In the genomic region with DNA sequence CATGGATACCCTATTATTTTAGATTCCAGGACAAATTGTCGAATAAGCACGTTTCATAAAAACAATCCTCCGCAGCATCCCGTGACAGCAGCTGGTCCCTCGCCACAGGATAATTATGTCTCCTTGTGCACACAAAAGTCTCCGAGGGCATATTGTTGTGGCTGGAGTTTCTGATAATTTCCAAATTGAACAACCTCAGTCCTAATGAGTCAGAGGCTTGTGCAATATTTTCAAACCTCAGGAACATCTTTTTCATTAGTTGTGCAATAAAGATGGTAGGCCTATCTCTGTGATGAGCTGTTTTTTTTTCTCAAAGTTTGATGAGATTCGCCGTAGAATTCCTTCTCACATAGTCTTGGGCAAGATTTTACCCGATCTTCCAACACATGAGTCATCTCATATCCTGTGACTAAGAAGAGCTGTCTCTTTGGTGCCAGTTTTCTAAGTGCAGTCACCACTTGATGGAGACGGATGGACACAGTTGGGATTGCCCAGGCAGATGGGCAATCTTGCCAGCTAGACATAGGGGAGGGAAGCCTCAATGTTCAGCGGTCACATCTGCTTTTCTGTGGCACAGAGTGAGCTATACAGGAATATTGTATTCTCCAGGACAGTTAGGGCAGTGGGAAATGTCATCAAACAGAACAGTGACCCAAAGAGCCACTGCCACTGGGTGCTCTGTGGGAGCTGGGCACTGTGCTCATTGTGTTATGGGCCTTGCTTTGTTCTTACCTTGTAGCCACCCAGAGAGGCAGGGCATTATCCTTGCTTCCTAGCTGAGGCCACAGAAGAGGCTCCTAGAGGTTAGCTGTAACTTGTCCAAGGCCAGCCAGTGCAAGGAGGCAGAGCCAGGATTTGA, we compare ENCODE assay signal across 9 cellular contexts. TPM values are rescaled to one million over a fixed set of nuclear protein-coding genes. Genes with fewer than 3 reads are reported as not detected.
DNase-seq lines count a peak whose midpoint lies in the region; ATAC-seq lines count a peak whose summit lies in the region.
"Had no signal": no experiment of that assay in that cellular context is flagged by ENCODE, and none has a peak within 500 bp of the region (broad histone marks: within the 10 kb centered on the region; RNA-seq: fewer than 3 reads in every experiment).

No MANE protein-coding gene starts in this region.

- DNase-seq in GM04504 (ENCODE audit: low read depth) (peak; percentile 99), SIG-M5 (lab: John Stamatoyannopoulos, UW) (peak; percentile 28), foreskin melanocyte (peak; percentile 85), skeletal muscle cell (ENCODE audit: low read depth) (peak; percentile 98), G401 (ENCODE audit: low spot score) (no peak)
- DNase-seq in stimulated activated effector memory CD8-positive, alpha-beta T cell treated with anti-CD3 and anti-CD28 coated beads, Interleukin-12 subunit alpha, Interleukin-12 subunit beta, amount 100 ng/mL, for 72 hours (ENCODE audit: low spot score in 2 of 2), result no peak
- DNase-seq: NCI-H524 treated with DMSO at 0.1 percent for 48 hours had no signal

- H3K4me3 Mint-ChIP-seq in stimulated activated effector memory CD8-positive, alpha-beta T cell treated with anti-CD3 and anti-CD28 coated beads, Interleukin-12 subunit alpha, Interleukin-12 subunit beta, amount 100 ng/mL, for 72 hours, result no peak overlapping the region

- no peak overlapping the region for H3K27ac Mint-ChIP-seq in stimulated activated effector memory CD8-positive, alpha-beta T cell treated with anti-CD3 and anti-CD28 coated beads, Interleukin-12 subunit alpha, Interleukin-12 subunit beta, amount 100 ng/mL, for 72 hours

- peaks cover 1% of the 10 kb centered on the region for H3K4me1 Mint-ChIP-seq in stimulated activated effector memory CD8-positive, alpha-beta T cell treated with anti-CD3 and anti-CD28 coated beads, Interleukin-12 subunit alpha, Interleukin-12 subunit beta, amount 100 ng/mL, for 72 hours

- H3K36me3 Mint-ChIP-seq in stimulated activated effector memory CD8-positive, alpha-beta T cell treated with anti-CD3 and anti-CD28 coated beads, Interleukin-12 subunit alpha, Interleukin-12 subunit beta, amount 100 ng/mL, for 72 hours, result no peaks in the 10 kb centered on the region

- H3K9me3 Mint-ChIP-seq in stimulated activated effector memory CD8-positive, alpha-beta T cell treated with anti-CD3 and anti-CD28 coated beads, Interleukin-12 subunit alpha, Interleukin-12 subunit beta, amount 100 ng/mL, for 72 hours, result no peaks in the 10 kb centered on the region

- in situ Hi-C loops in G401 (cut with HindIII; ENCODE audit: low sequenced_read_pairs), result no loop called here

- no peak overlapping the region for H3K4me3 ChIP-seq in skeletal muscle cell (ENCODE audit: low read depth, low read length)

- ATAC-seq in GM19452 (IDR thresholded peaks at IDR 0.05; ENCODE audit: unreplicated experiment), result no peak
- ATAC-seq in GM18517 (IDR thresholded peaks at IDR 0.05; ENCODE audit: unreplicated experiment), result no peak
- no peak for ATAC-seq in stimulated activated effector memory CD8-positive, alpha-beta T cell treated with anti-CD3 and anti-CD28 coated beads, Interleukin-12 subunit alpha, Interleukin-12 subunit beta, amount 100 ng/mL, for 72 hours

RNA-seq across cellular contexts. Expression of gene HTRA1, which starts 7.8 kb away (rescaled TPM):
- total RNA-seq in G401 (2014; rRNA removed; shearing (Covaris generic)), result 4.5 and 9.2 TPM in 2 replicates

RNA-seq across cellular contexts. Expression of gene ARMS2, which starts 14.7 kb away (rescaled TPM):
- not detected in 2 replicates for total RNA-seq in G401 (2014; rRNA removed; shearing (Covaris generic))

Comparison
In these comparisons a context has a peak if more than half of its experiments do, and no peak if none do; other contexts are left out.
1. DNase-seq: peak in GM04504 (single experiment), SIG-M5 (single experiment), foreskin melanocyte (single experiment) and skeletal muscle cell (single experiment); none in G401 (single experiment) and stimulated activated effector memory CD8-positive, alpha-beta T cell treated with anti-CD3 and anti-CD28 coated beads, Interleukin-12 subunit alpha, Interleukin-12 subunit beta, amount 100 ng/mL, for 72 hours (0 of 2).